In genomic region chr2:208657468-208657867, GRCh38 we compare ENCODE assay signal across 17 cellular contexts.
DNase-seq lines count a peak whose midpoint lies in the region; ATAC-seq and TF ChIP-seq lines count a peak whose summit lies in the region.
"Had no signal": no experiment of that assay in that cellular context is flagged by ENCODE, and none has a peak within 500 bp of the region (broad histone marks: within the 10 kb centered on the region; RNA-seq: fewer than 3 reads in every experiment).

No MANE protein-coding gene starts in this region.

- no peaks in the 10 kb centered on the region for H3K36me3 ChIP-seq in BE2C
- no peaks in the 10 kb centered on the region for H3K36me3 ChIP-seq in OCI-LY1 (ENCODE audit: insufficient read depth, low read length)
- no peaks in the 10 kb centered on the region for H3K36me3 ChIP-seq in tibial artery
- H3K36me3 ChIP-seq: BLaER1, SJSA1, thoracic aorta had no signal

- H2AFZ ChIP-seq in OCI-LY1 (ENCODE audit: low read length), result no peak overlapping the region

- H3K4me2 ChIP-seq in OCI-LY1 (ENCODE audit: low read length), result no peak overlapping the region
- H3K4me2 ChIP-seq: BLaER1 had no signal

- H4K20me1 ChIP-seq in OCI-LY1 (ENCODE audit: insufficient read depth, low read length), result no peaks in the 10 kb centered on the region
- H4K20me1 ChIP-seq: BLaER1 had no signal

- DNase-seq in BE2C (no peak), epithelial cell of proximal tubule (ENCODE audit: low read depth) (no peak), OCI-M2 (lab: John Stamatoyannopoulos, UW; ENCODE audit: unreplicated experiment) (no peak), LoVo (ENCODE audit: low spot score) (no peak), tibial artery (no peak)
- DNase-seq: activated B cell treated with CpG ODN at 0.5 μM for 24 hours; activated CD8-positive, alpha-beta memory T cell treated with anti-CD3 and anti-CD28 coated beads, Interleukin-2, amount 10 ng/mL, durations not matched to agents 7 days and 5 days; activated naive CD4-positive, alpha-beta T cell treated with anti-CD3 and anti-CD28 coated beads, Interleukin-2, amount 50 U/mL, for 16 hours; NCI-H446 treated with DMSO at 0.1 percent for 48 hours; right cardiac atrium; stimulated activated CD4-positive, alpha-beta T cell treated with anti-CD3 and anti-CD28 coated beads, Interleukin-2, amount 100 ng/mL, for 24 hours had no signal

- intact Hi-C loops in tibial artery (cut with DNase I; ENCODE audit: low total_unique reads), result no loop called here

- no peaks in the 10 kb centered on the region for H3K79me2 ChIP-seq in OCI-LY1 (ENCODE audit: insufficient read depth, low read length)

- H3K4me1 ChIP-seq in BE2C (no peaks in the 10 kb centered on the region), OCI-LY1 (ENCODE audit: insufficient read depth, low read length, severe bottlenecking) (no peaks in the 10 kb centered on the region), tibial artery (no peaks in the 10 kb centered on the region)
- H3K4me1 ChIP-seq: BLaER1, SJSA1 had no signal

- H3K9ac ChIP-seq in OCI-LY1 (ENCODE audit: low read length), result no peak overlapping the region
- H3K9ac ChIP-seq: BLaER1 had no signal

- no peaks in the 10 kb centered on the region for H3K27me3 ChIP-seq in BE2C
- no peaks in the 10 kb centered on the region for H3K27me3 ChIP-seq in OCI-LY1 (ENCODE audit: insufficient read depth, low read length)
- H3K27me3 ChIP-seq in tibial artery, result no peaks in the 10 kb centered on the region
- H3K27me3 ChIP-seq: BLaER1, SJSA1 had no signal

- TF ChIP-seq CTCF in BE2C (IDR thresholded peaks at IDR 0.05; ENCODE audit: low read depth, low read length) (peak; percentile 55), GM12872 (IDR thresholded peaks at IDR 0.05; ENCODE audit: insufficient read depth, low read depth, low read length) (0 out of 3 replicates have a peak, but pooled peaks have one; percentile 17), OCI-LY1 (IDR thresholded peaks at IDR 0.05; ENCODE audit: low read length) (peak; percentile 13; the same call in 1 of the 2 replicates), epithelial cell of proximal tubule (conservative IDR thresholded peaks at IDR 0.05; ENCODE audit: low read depth, low read length) (peak; percentile 33), tibial artery (IDR thresholded peaks at IDR 0.05) (no peak)

- H3K4me3 ChIP-seq in BE2C (ENCODE audit: low read depth, low read length) (no peak overlapping the region), OCI-LY1 (ENCODE audit: low read depth, low read length, poor library complexity, severe bottlenecking) (no peak overlapping the region), epithelial cell of proximal tubule (ENCODE audit: low read depth, low read length) (no peak overlapping the region), tibial artery (no peak overlapping the region)
- H3K4me3 ChIP-seq: BLaER1, SJSA1, thoracic aorta had no signal

- no peak for ATAC-seq in HG03097 (IDR thresholded peaks at IDR 0.05; ENCODE audit: low FRiP score, unreplicated experiment)
- ATAC-seq: activated CD8-positive, alpha-beta memory T cell treated with anti-CD3 and anti-CD28 coated beads, Interleukin-2, amount 10 ng/mL, durations not matched to agents 7 days and 5 days; right cardiac atrium had no signal

- H3K9me3 ChIP-seq in BE2C (no peaks in the 10 kb centered on the region), OCI-LY1 (ENCODE audit: low read length) (no peaks in the 10 kb centered on the region), tibial artery (no peaks in the 10 kb centered on the region)
- H3K9me3 ChIP-seq: BLaER1, SJSA1, thoracic aorta had no signal

- no peaks in the 10 kb centered on the region for H3F3A ChIP-seq in OCI-LY1 (ENCODE audit: insufficient read depth, low read length)

- H3K27ac ChIP-seq in OCI-LY1 (ENCODE audit: low read depth, low read length, poor library complexity, severe bottlenecking) (no peak overlapping the region), tibial artery (no peak overlapping the region)
- H3K27ac ChIP-seq: BLaER1, SJSA1, thoracic aorta had no signal

- no peaks in the 10 kb centered on the region for H3K9me2 ChIP-seq in OCI-LY1 (ENCODE audit: low read depth, low read length)

Comparison
In these comparisons a context has a peak if more than half of its experiments do, and no peak if none do; other contexts are left out.
1. CTCF ChIP-seq: peak in BE2C (single experiment), GM12872 (single experiment), OCI-LY1 (single experiment) and epithelial cell of proximal tubule (single experiment); none in tibial artery (0 of 2).